ENCODE assay signal across 22 cellular contexts in the genomic region with DNA sequence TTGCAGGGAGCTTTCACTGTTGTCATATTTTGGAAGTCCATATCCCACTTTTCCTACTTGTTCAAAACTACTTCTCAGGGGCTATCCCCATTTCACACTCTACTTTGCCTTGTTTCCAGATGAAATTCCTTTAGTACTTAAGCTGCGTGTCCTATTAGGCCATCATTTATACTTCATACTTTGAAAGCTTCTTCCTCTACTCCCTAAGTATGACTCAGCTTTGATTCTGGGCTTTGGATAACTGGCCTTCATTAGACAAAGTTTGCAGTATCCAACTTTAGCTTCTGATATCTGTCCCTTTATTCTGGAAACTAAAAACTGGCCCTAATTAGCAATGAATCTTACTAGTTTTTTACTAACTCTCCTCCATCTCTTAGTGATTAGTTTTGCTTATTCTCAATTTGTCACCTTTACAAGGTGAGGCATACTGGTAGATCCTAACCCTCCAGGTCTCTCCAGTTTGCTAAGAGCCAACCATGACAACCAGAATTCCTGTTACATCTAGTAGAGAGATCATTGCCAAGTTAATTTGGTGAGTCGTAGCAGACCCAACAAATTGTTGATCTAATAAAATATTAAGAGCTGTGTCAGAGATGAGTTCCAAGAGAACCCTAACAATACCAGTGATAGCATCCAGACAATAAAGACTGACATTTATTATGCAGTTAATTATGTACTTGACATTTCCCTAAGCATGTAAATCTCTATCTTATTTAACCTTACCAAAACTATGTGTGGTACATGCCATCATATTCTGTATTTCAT.
"Had no signal": no experiment of that assay in that cellular context is flagged by ENCODE, and none has a peak within 500 bp of the region (broad histone marks: within the 10 kb centered on the region; RNA-seq: fewer than 3 reads in every experiment).

No MANE protein-coding gene starts in this region.

- ATAC-seq: effector memory CD8-positive, alpha-beta T cell; esophagus mucosa; heart left ventricle; left ventricle myocardium superior; mucosa of descending colon; sciatic nerve; stimulated activated naive B cell treated with anti-CD40 and anti-IgM and Interleukin-4, amounts not matched to agents 10 μg/mL and 1 μg/mL and 100 μg/mL, for 72 hours had no signal

- DNase-seq: activated gamma-delta T cell treated with Interleukin-2 at 50 U/mL for 16 hours; activated T-cell treated with anti-CD3 and anti-CD28 coated beads, Interleukin-2, amount 50 U/mL, for 1 hour; colonic mucosa; dorsolateral prefrontal cortex; effector memory CD8-positive, alpha-beta T cell; heart left ventricle; kidney glomerular epithelial cell; left ventricle myocardium superior; mucosa of descending colon; nucleus accumbens; small intestine; stimulated activated CD4-positive, alpha-beta T cell treated with anti-CD3 and anti-CD28 coated beads, Interleukin-15, amount 100 ng/mL, for 24 hours; stimulated activated CD8-positive, alpha-beta memory T cell treated with anti-CD3 and anti-CD28 coated beads, Interleukin-4, amount 100 ng/mL, for 48 hours; stimulated activated naive B cell treated with anti-CD40 and anti-IgM and Interleukin-4, amounts not matched to agents 10 μg/mL and 1 μg/mL and 100 μg/mL, for 72 hours; T-helper 1 cell; trophoblast cell; uterus had no signal

- H3K27me3 ChIP-seq: ascending aorta, colonic mucosa, dorsolateral prefrontal cortex, heart left ventricle, uterus had no signal

- H3K27ac ChIP-seq: ascending aorta, colonic mucosa, dorsolateral prefrontal cortex, heart left ventricle, uterus had no signal

- H3K4me3 Mint-ChIP-seq: activated naive CD4-positive, alpha-beta T cell treated with anti-CD3 and anti-CD28 coated beads, Interleukin-2, amount 50 U/mL, for 24 hours; effector memory CD8-positive, alpha-beta T cell; memory B cell; stimulated activated naive B cell treated with anti-CD40 and anti-IgM and Interleukin-4, amounts not matched to agents 10 μg/mL and 1 μg/mL and 100 μg/mL, for 72 hours had no signal

- H3K27me3 Mint-ChIP-seq: activated naive CD4-positive, alpha-beta T cell treated with anti-CD3 and anti-CD28 coated beads, Interleukin-2, amount 50 U/mL, for 24 hours had no signal

- H3K4me3 ChIP-seq: ascending aorta, colonic mucosa, dorsolateral prefrontal cortex, heart left ventricle, mucosa of descending colon, uterus had no signal

- H3K36me3 Mint-ChIP-seq: activated naive CD4-positive, alpha-beta T cell treated with anti-CD3 and anti-CD28 coated beads, Interleukin-2, amount 50 U/mL, for 24 hours; stimulated activated naive B cell treated with anti-CD40 and anti-IgM and Interleukin-4, amounts not matched to agents 10 μg/mL and 1 μg/mL and 100 μg/mL, for 72 hours had no signal

- H3K9me3 ChIP-seq: ascending aorta, colonic mucosa, mucosa of descending colon, uterus had no signal

- H3K27ac Mint-ChIP-seq: activated naive CD4-positive, alpha-beta T cell treated with anti-CD3 and anti-CD28 coated beads, Interleukin-2, amount 50 U/mL, for 24 hours; effector memory CD8-positive, alpha-beta T cell; memory B cell; stimulated activated naive B cell treated with anti-CD40 and anti-IgM and Interleukin-4, amounts not matched to agents 10 μg/mL and 1 μg/mL and 100 μg/mL, for 72 hours had no signal

- H3K4me1 Mint-ChIP-seq: activated naive CD4-positive, alpha-beta T cell treated with anti-CD3 and anti-CD28 coated beads, Interleukin-2, amount 50 U/mL, for 24 hours; memory B cell; stimulated activated naive B cell treated with anti-CD40 and anti-IgM and Interleukin-4, amounts not matched to agents 10 μg/mL and 1 μg/mL and 100 μg/mL, for 72 hours had no signal

- H3K9me3 Mint-ChIP-seq: effector memory CD8-positive, alpha-beta T cell had no signal

- H3K4me1 ChIP-seq: ascending aorta, colonic mucosa, heart left ventricle, uterus had no signal

- H3K36me3 ChIP-seq: ascending aorta, colonic mucosa, heart left ventricle, uterus had no signal
